1 cellular context compared by ENCODE assay signal in the genomic region with DNA sequence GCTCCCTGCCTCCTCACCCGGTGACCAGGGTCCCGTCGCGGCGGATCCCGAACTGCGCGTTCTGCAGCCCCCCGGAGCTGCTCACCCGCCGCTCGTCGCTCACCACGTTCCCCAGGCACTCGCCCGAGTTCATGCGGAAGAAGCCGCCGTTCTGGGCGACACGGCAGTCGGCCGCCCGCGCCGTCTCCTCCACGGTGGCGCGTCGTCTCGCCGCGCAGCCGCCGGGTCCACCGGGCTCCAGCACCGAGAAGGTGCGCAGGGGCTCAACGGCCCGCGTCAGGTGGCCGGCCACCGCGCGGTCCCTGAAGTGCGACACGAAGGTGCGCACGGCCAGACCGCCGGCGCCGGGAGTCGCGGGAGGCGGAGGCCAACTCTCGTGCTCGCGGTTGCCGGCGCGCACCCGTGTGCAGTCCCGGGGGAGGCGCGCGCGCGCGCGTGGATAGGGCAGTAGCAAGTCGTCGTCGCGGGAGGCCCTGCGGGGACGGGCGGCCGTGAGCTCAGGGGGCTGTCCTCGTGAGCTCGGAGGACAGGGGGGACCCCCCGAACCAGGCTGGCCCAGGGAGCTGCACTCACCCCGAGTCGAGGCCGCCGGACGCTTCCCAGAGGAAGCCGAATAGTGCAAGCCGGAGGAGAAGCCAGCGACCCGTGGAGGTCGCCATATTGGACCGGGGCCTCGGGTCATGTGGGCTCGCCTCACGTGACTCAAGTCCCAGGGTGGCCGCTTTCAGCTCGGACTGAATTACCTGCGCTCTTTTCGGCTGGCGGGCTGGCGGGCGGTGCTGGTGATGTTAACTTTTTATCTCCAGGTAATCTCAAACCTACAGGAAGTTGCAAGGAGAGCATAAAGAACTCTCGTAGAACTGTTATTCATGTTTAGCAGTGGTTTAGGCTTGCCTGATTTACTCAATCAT.
TF ChIP-seq lines count a peak whose summit lies in the region.

A gene with protein sequence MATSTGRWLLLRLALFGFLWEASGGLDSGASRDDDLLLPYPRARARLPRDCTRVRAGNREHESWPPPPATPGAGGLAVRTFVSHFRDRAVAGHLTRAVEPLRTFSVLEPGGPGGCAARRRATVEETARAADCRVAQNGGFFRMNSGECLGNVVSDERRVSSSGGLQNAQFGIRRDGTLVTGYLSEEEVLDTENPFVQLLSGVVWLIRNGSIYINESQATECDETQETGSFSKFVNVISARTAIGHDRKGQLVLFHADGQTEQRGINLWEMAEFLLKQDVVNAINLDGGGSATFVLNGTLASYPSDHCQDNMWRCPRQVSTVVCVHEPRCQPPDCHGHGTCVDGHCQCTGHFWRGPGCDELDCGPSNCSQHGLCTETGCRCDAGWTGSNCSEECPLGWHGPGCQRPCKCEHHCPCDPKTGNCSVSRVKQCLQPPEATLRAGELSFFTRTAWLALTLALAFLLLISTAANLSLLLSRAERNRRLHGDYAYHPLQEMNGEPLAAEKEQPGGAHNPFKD (minus strand): TSS at position 680 of the 911 bp plus-strand sequence. CDS start 21 bp downstream, at position 659.

TF ChIP-seq in HepG2, 621 proteins besides CTCF, POLR2A, EP300 and RAD21 (continued from another document and continues in another):
- TF ChIP-seq, protein P1, sequence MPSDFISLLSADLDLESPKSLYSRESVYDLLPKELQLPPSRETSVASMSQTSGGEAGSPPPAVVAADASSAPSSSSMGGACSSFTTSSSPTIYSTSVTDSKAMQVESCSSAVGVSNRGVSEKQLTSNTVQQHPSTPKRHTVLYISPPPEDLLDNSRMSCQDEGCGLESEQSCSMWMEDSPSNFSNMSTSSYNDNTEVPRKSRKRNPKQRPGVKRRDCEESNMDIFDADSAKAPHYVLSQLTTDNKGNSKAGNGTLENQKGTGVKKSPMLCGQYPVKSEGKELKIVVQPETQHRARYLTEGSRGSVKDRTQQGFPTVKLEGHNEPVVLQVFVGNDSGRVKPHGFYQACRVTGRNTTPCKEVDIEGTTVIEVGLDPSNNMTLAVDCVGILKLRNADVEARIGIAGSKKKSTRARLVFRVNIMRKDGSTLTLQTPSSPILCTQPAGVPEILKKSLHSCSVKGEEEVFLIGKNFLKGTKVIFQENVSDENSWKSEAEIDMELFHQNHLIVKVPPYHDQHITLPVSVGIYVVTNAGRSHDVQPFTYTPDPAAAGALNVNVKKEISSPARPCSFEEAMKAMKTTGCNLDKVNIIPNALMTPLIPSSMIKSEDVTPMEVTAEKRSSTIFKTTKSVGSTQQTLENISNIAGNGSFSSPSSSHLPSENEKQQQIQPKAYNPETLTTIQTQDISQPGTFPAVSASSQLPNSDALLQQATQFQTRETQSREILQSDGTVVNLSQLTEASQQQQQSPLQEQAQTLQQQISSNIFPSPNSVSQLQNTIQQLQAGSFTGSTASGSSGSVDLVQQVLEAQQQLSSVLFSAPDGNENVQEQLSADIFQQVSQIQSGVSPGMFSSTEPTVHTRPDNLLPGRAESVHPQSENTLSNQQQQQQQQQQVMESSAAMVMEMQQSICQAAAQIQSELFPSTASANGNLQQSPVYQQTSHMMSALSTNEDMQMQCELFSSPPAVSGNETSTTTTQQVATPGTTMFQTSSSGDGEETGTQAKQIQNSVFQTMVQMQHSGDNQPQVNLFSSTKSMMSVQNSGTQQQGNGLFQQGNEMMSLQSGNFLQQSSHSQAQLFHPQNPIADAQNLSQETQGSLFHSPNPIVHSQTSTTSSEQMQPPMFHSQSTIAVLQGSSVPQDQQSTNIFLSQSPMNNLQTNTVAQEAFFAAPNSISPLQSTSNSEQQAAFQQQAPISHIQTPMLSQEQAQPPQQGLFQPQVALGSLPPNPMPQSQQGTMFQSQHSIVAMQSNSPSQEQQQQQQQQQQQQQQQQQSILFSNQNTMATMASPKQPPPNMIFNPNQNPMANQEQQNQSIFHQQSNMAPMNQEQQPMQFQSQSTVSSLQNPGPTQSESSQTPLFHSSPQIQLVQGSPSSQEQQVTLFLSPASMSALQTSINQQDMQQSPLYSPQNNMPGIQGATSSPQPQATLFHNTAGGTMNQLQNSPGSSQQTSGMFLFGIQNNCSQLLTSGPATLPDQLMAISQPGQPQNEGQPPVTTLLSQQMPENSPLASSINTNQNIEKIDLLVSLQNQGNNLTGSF (CRISPR knock-in tag; IDR thresholded peaks at IDR 0.05), result peak; percentile 91
- peak; percentile 84; the same call in 1 of the 2 replicates for TF ChIP-seq ZFP37 (CRISPR knock-in tag; IDR thresholded peaks at IDR 0.05; ENCODE audit: borderline replicate concordance)
- 0 out of 2 replicates have a peak, but pooled peaks have one; percentile 59 for TF ChIP-seq ZNF703 (CRISPR knock-in tag; IDR thresholded peaks at IDR 0.05; ENCODE audit: borderline replicate concordance)
- TF ChIP-seq, protein P2, sequence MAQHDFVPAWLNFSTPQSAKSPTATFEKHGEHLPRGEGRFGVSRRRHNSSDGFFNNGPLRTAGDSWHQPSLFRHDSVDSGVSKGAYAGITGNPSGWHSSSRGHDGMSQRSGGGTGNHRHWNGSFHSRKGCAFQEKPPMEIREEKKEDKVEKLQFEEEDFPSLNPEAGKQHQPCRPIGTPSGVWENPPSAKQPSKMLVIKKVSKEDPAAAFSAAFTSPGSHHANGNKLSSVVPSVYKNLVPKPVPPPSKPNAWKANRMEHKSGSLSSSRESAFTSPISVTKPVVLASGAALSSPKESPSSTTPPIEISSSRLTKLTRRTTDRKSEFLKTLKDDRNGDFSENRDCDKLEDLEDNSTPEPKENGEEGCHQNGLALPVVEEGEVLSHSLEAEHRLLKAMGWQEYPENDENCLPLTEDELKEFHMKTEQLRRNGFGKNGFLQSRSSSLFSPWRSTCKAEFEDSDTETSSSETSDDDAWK (CRISPR knock-in tag; IDR thresholded peaks at IDR 0.05), result no peak
- peak; percentile 71; the same call in 1 of the 2 replicates for TF ChIP-seq ZNF878 (CRISPR knock-in tag; IDR thresholded peaks at IDR 0.05)
- TF ChIP-seq, protein P3, sequence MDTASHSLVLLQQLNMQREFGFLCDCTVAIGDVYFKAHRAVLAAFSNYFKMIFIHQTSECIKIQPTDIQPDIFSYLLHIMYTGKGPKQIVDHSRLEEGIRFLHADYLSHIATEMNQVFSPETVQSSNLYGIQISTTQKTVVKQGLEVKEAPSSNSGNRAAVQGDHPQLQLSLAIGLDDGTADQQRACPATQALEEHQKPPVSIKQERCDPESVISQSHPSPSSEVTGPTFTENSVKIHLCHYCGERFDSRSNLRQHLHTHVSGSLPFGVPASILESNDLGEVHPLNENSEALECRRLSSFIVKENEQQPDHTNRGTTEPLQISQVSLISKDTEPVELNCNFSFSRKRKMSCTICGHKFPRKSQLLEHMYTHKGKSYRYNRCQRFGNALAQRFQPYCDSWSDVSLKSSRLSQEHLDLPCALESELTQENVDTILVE (CRISPR knock-in tag; IDR thresholded peaks at IDR 0.05), result peak; percentile 95
- TF ChIP-seq SMYD3 (CRISPR knock-in tag; IDR thresholded peaks at IDR 0.05), result no peak
- TF ChIP-seq SUZ12 (IDR thresholded peaks at IDR 0.05; ENCODE audit: low read depth, low read length), result no peak
- TF ChIP-seq, protein P4, sequence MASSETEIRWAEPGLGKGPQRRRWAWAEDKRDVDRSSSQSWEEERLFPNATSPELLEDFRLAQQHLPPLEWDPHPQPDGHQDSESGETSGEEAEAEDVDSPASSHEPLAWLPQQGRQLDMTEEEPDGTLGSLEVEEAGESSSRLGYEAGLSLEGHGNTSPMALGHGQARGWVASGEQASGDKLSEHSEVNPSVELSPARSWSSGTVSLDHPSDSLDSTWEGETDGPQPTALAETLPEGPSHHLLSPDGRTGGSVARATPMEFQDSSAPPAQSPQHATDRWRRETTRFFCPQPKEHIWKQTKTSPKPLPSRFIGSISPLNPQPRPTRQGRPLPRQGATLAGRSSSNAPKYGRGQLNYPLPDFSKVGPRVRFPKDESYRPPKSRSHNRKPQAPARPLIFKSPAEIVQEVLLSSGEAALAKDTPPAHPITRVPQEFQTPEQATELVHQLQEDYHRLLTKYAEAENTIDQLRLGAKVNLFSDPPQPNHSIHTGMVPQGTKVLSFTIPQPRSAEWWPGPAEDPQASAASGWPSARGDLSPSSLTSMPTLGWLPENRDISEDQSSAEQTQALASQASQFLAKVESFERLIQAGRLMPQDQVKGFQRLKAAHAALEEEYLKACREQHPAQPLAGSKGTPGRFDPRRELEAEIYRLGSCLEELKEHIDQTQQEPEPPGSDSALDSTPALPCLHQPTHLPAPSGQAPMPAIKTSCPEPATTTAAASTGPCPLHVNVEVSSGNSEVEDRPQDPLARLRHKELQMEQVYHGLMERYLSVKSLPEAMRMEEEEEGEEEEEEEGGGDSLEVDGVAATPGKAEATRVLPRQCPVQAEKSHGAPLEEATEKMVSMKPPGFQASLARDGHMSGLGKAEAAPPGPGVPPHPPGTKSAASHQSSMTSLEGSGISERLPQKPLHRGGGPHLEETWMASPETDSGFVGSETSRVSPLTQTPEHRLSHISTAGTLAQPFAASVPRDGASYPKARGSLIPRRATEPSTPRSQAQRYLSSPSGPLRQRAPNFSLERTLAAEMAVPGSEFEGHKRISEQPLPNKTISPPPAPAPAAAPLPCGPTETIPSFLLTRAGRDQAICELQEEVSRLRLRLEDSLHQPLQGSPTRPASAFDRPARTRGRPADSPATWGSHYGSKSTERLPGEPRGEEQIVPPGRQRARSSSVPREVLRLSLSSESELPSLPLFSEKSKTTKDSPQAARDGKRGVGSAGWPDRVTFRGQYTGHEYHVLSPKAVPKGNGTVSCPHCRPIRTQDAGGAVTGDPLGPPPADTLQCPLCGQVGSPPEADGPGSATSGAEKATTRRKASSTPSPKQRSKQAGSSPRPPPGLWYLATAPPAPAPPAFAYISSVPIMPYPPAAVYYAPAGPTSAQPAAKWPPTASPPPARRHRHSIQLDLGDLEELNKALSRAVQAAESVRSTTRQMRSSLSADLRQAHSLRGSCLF (CRISPR knock-in tag; IDR thresholded peaks at IDR 0.05; ENCODE audit: borderline replicate concordance), result peak; percentile 87; the same call in 1 of the 2 replicates
- TF ChIP-seq GATAD2A (CRISPR knock-in tag; IDR thresholded peaks at IDR 0.05), result peak; percentile 83
- 0 out of 2 replicates have a peak, but pooled peaks have one; percentile 15 for TF ChIP-seq ZNF337 (CRISPR knock-in tag; IDR thresholded peaks at IDR 0.05; ENCODE audit: borderline replicate concordance, low read depth)
- TF ChIP-seq ZSCAN31 (CRISPR knock-in tag; IDR thresholded peaks at IDR 0.05; ENCODE audit: low read depth), result peak; percentile 97
- TF ChIP-seq SMC3 (IDR thresholded peaks at IDR 0.05; ENCODE audit: low read length), result no peak
- TF ChIP-seq ZKSCAN1 (IDR thresholded peaks at IDR 0.05; ENCODE audit: low read length), result peak; percentile 71
- TF ChIP-seq ZNF564 (CRISPR knock-in tag; IDR thresholded peaks at IDR 0.05), result peak; percentile 89
- TF ChIP-seq, protein P5, sequence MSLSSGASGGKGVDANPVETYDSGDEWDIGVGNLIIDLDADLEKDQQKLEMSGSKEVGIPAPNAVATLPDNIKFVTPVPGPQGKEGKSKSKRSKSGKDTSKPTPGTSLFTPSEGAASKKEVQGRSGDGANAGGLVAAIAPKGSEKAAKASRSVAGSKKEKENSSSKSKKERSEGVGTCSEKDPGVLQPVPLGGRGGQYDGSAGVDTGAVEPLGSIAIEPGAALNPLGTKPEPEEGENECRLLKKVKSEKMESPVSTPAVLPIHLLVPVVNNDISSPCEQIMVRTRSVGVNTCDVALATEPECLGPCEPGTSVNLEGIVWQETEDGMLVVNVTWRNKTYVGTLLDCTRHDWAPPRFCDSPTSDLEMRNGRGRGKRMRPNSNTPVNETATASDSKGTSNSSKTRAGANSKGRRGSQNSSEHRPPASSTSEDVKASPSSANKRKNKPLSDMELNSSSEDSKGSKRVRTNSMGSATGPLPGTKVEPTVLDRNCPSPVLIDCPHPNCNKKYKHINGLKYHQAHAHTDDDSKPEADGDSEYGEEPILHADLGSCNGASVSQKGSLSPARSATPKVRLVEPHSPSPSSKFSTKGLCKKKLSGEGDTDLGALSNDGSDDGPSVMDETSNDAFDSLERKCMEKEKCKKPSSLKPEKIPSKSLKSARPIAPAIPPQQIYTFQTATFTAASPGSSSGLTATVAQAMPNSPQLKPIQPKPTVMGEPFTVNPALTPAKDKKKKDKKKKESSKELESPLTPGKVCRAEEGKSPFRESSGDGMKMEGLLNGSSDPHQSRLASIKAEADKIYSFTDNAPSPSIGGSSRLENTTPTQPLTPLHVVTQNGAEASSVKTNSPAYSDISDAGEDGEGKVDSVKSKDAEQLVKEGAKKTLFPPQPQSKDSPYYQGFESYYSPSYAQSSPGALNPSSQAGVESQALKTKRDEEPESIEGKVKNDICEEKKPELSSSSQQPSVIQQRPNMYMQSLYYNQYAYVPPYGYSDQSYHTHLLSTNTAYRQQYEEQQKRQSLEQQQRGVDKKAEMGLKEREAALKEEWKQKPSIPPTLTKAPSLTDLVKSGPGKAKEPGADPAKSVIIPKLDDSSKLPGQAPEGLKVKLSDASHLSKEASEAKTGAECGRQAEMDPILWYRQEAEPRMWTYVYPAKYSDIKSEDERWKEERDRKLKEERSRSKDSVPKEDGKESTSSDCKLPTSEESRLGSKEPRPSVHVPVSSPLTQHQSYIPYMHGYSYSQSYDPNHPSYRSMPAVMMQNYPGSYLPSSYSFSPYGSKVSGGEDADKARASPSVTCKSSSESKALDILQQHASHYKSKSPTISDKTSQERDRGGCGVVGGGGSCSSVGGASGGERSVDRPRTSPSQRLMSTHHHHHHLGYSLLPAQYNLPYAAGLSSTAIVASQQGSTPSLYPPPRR (CRISPR knock-in tag; IDR thresholded peaks at IDR 0.05; ENCODE audit: borderline replicate concordance), result peak; percentile 74; the same call in 1 of the 2 replicates
- TF ChIP-seq, protein P6, sequence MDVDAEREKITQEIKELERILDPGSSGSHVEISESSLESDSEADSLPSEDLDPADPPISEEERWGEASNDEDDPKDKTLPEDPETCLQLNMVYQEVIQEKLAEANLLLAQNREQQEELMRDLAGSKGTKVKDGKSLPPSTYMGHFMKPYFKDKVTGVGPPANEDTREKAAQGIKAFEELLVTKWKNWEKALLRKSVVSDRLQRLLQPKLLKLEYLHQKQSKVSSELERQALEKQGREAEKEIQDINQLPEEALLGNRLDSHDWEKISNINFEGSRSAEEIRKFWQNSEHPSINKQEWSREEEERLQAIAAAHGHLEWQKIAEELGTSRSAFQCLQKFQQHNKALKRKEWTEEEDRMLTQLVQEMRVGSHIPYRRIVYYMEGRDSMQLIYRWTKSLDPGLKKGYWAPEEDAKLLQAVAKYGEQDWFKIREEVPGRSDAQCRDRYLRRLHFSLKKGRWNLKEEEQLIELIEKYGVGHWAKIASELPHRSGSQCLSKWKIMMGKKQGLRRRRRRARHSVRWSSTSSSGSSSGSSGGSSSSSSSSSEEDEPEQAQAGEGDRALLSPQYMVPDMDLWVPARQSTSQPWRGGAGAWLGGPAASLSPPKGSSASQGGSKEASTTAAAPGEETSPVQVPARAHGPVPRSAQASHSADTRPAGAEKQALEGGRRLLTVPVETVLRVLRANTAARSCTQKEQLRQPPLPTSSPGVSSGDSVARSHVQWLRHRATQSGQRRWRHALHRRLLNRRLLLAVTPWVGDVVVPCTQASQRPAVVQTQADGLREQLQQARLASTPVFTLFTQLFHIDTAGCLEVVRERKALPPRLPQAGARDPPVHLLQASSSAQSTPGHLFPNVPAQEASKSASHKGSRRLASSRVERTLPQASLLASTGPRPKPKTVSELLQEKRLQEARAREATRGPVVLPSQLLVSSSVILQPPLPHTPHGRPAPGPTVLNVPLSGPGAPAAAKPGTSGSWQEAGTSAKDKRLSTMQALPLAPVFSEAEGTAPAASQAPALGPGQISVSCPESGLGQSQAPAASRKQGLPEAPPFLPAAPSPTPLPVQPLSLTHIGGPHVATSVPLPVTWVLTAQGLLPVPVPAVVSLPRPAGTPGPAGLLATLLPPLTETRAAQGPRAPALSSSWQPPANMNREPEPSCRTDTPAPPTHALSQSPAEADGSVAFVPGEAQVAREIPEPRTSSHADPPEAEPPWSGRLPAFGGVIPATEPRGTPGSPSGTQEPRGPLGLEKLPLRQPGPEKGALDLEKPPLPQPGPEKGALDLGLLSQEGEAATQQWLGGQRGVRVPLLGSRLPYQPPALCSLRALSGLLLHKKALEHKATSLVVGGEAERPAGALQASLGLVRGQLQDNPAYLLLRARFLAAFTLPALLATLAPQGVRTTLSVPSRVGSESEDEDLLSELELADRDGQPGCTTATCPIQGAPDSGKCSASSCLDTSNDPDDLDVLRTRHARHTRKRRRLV (CRISPR knock-in tag; IDR thresholded peaks at IDR 0.05), result peak; percentile 93
- no peak for TF ChIP-seq ZNF326 (CRISPR knock-in tag; IDR thresholded peaks at IDR 0.05; ENCODE audit: borderline replicate concordance)
- peak; percentile 80; the same call in 1 of the 2 replicates for TF ChIP-seq ZNF567 (CRISPR knock-in tag; IDR thresholded peaks at IDR 0.05; ENCODE audit: borderline replicate concordance)
